Comparison of ENCODE assay signal across 20 cellular contexts in genomic region chr4:110680217-110680616, GRCh38. TPM values are rescaled to one million over a fixed set of nuclear protein-coding genes. Genes with fewer than 3 reads are reported as not detected.
"Had no signal": no experiment of that assay in that cellular context is flagged by ENCODE, and none has a peak within 500 bp of the region (broad histone marks: within the 10 kb centered on the region; RNA-seq: fewer than 3 reads in every experiment).

No MANE protein-coding gene starts in this region.

- H3K9me3 Mint-ChIP-seq: nephron; stimulated activated memory B cell treated with anti-CD40 and anti-IgM and Interleukin-4, amounts not matched to agents 10 μg/mL and 1 μg/mL and 100 μg/mL, for 72 hours had no signal

- H3K4me1 Mint-ChIP-seq: naive B cell; stimulated activated memory B cell treated with anti-CD40 and anti-IgM and Interleukin-4, amounts not matched to agents 10 μg/mL and 1 μg/mL and 100 μg/mL, for 72 hours had no signal

- H3K27me3 ChIP-seq: colonic mucosa, pancreas, tibial artery, upper lobe of left lung, uterus had no signal

- H3K36me3 ChIP-seq: colonic mucosa, esophagus squamous epithelium, pancreas, tibial artery, upper lobe of left lung, uterus had no signal

- H3K4me3 Mint-ChIP-seq: naive B cell; nephron; stimulated activated memory B cell treated with anti-CD40 and anti-IgM and Interleukin-4, amounts not matched to agents 10 μg/mL and 1 μg/mL and 100 μg/mL, for 72 hours; stimulated activated naive CD8-positive, alpha-beta T cell treated with anti-CD3 and anti-CD28 coated beads, Interleukin-15, Interleukin-2, amounts not matched to agents 100 ng/mL and 50 ng/mL, for 24 hours had no signal

- H3K36me3 Mint-ChIP-seq: naive B cell; stimulated activated memory B cell treated with anti-CD40 and anti-IgM and Interleukin-4, amounts not matched to agents 10 μg/mL and 1 μg/mL and 100 μg/mL, for 72 hours had no signal

- H3K9me3 ChIP-seq: colonic mucosa, esophagus squamous epithelium, pancreas, tibial artery, upper lobe of left lung, uterus had no signal

- H3K27ac Mint-ChIP-seq: naive B cell; progenitor cell of endocrine pancreas; stimulated activated memory B cell treated with anti-CD40 and anti-IgM and Interleukin-4, amounts not matched to agents 10 μg/mL and 1 μg/mL and 100 μg/mL, for 72 hours; stimulated activated naive CD8-positive, alpha-beta T cell treated with anti-CD3 and anti-CD28 coated beads, Interleukin-15, Interleukin-2, amounts not matched to agents 100 ng/mL and 50 ng/mL, for 24 hours had no signal

- ATAC-seq: left lobe of liver; pancreas; right cardiac atrium; stimulated activated memory B cell treated with anti-CD40 and anti-IgM and Interleukin-4, amounts not matched to agents 10 μg/mL and 1 μg/mL and 100 μg/mL, for 72 hours had no signal

- H3K4me1 ChIP-seq: colonic mucosa, esophagus squamous epithelium, pancreas, tibial artery, upper lobe of left lung, uterus had no signal

- H3K27ac ChIP-seq: colonic mucosa, esophagus squamous epithelium, pancreas, tibial artery, upper lobe of left lung, uterus had no signal

- H3K4me3 ChIP-seq: colonic mucosa, esophagus squamous epithelium, pancreas, tibial artery, upper lobe of left lung, uterus had no signal

- DNase-seq: colonic mucosa; dermis blood vessel endothelial cell; esophagus squamous epithelium; foreskin fibroblast; mammary epithelial cell; naive B cell; occipital lobe; pancreas; right cardiac atrium; small intestine; stimulated activated CD4-positive, alpha-beta T cell treated with anti-CD3 and anti-CD28 coated beads, Interleukin-4, amount 100 ng/mL, for 24 hours; tibial artery; upper lobe of left lung; uterus had no signal

RNA-seq across cellular contexts. Expression of gene PITX2, which starts 57.3 kb away (rescaled TPM):
- total RNA-seq: dermis blood vessel endothelial cell, left lobe of liver, occipital lobe, temporal lobe had no signal
